ENCODE assay signal across 18 cellular contexts in genomic region chr10:131933695-131934086, GRCh38. TPM values are rescaled to one million over a fixed set of nuclear protein-coding genes. Genes with fewer than 3 reads are reported as not detected.
A peak's percentile ranks its signal among the peaks of the same experiment; 100 is the strongest.
DNase-seq lines count a peak whose midpoint lies in the region; ATAC-seq and TF ChIP-seq lines count a peak whose summit lies in the region.
"Had no signal": no experiment of that assay in that cellular context is flagged by ENCODE, and none has a peak within 500 bp of the region (broad histone marks: within the 10 kb centered on the region; RNA-seq: fewer than 3 reads in every experiment).

No MANE protein-coding gene starts in this region.

- TF ChIP-seq EP300 in gastroesophageal sphincter (IDR thresholded peaks at IDR 0.05) = no peak

- no peak for TF ChIP-seq CTCF in A673 (conservative IDR thresholded peaks at IDR 0.05; ENCODE audit: low read depth, low read length)
- no peak for TF ChIP-seq CTCF in gastroesophageal sphincter (IDR thresholded peaks at IDR 0.05)
- TF ChIP-seq CTCF in GM20000 (IDR thresholded peaks at IDR 0.05; ENCODE audit: extremely low read depth, missing control alignments) = no peak

- DNase-seq in A673 (ENCODE audit: low spot score) (no peak), OCI-M1 (lab: John Stamatoyannopoulos, UW) (peak; percentile 19), MG63 (no peak), GM20000 (ENCODE audit: low spot score) (no peak)
- DNase-seq: AML-193; CD4-positive, CD25-positive, alpha-beta regulatory T cell; DMS79 treated with DMSO at 0.1 percent for 48 hours; KG1; NCI-H1092; NCI-H2107; NCI-H226; NCI-H69; PC-3 had no signal

- intact Hi-C loops in A673 (cut with micrococcal nuclease; ENCODE audit: unreplicated experiment) = no loop called here

- H3K9me3 ChIP-seq in A673 (ENCODE audit: low read depth, low read length, poor library complexity, severe bottlenecking) (no peaks in the 10 kb centered on the region), gastroesophageal sphincter (no peaks in the 10 kb centered on the region), MG63 (no peaks in the 10 kb centered on the region)

- peaks cover 17% of the 10 kb centered on the region for H3K4me1 ChIP-seq in A673 (ENCODE audit: insufficient read depth, low read length, poor library complexity, severe bottlenecking)
- peaks cover 0 to 58% (median 9%) of the 10 kb centered on the region in 3 donors for H3K4me1 ChIP-seq in gastroesophageal sphincter
- H3K4me1 ChIP-seq in rectal smooth muscle tissue (ENCODE audit: control insufficient read depth, insufficient read depth, low read length) = peaks cover 5% of the 10 kb centered on the region

- CTCF ChIA-PET in A673 (lab: Charles Lee) = no interaction called here

- TF ChIP-seq POLR2A in gastroesophageal sphincter (IDR thresholded peaks at IDR 0.05) = no peak

- H3K4me3 ChIP-seq in A673 (ENCODE audit: low read depth, low read length, poor library complexity, severe bottlenecking) (no peak overlapping the region), gastroesophageal sphincter (no peak overlapping the region), rectal smooth muscle tissue (ENCODE audit: low read length) (no peak overlapping the region), MG63 (no peak overlapping the region)
- H3K4me3 ChIP-seq: GM23338 had no signal

- H3K9ac ChIP-seq in rectal smooth muscle tissue (ENCODE audit: low read length) = no peak overlapping the region

- no peak for ATAC-seq in gastroesophageal sphincter
- ATAC-seq in HG02798 (IDR thresholded peaks at IDR 0.05; ENCODE audit: poor library complexity, unreplicated experiment) = no peak
- ATAC-seq in HG02885 (IDR thresholded peaks at IDR 0.05; ENCODE audit: poor library complexity, unreplicated experiment) = no peak
- ATAC-seq: GM23338, PC-3 had no signal

- H3K27me3 ChIP-seq in A673 (replicated peaks; ENCODE audit: insufficient read depth, low read depth, low read length, poor library complexity) (no peaks in the 10 kb centered on the region), gastroesophageal sphincter (no peaks in the 10 kb centered on the region), rectal smooth muscle tissue (ENCODE audit: control insufficient read depth, insufficient read depth, low read length) (no peaks in the 10 kb centered on the region), MG63 (no peaks in the 10 kb centered on the region)

- H3K36me3 ChIP-seq in A673 (ENCODE audit: insufficient read depth, low read length, poor library complexity, severe bottlenecking) = peaks cover 24% of the 10 kb centered on the region
- H3K36me3 ChIP-seq in gastroesophageal sphincter = peaks cover 0 to 41% of the 10 kb centered on the region in 2 donors
- no peaks in the 10 kb centered on the region for H3K36me3 ChIP-seq in rectal smooth muscle tissue (ENCODE audit: control insufficient read depth, insufficient read depth, low read length)
- H3K36me3 ChIP-seq in MG63 = peaks cover 30% of the 10 kb centered on the region

- H3K27ac ChIP-seq in A673 (ENCODE audit: low read depth, low read length, poor library complexity, severe bottlenecking) (peak overlapping the region; percentile 58), gastroesophageal sphincter (peak overlapping the region in 3 of 4 donors; percentile 14 to 67 (median 57)), rectal smooth muscle tissue (ENCODE audit: low read depth, low read length) (peak overlapping the region; percentile 21)

- WGBS in gastroesophageal sphincter (ENCODE audit: low coverage in 1 of 2), 2 donors = 100% methylated on average over 1 of the region's 2 CpGs; no CpG with 5 or more reads in 1 of the 2 donors

- no TSS peak for BruUV-seq in A673 (replicated peaks; lab: Mats Ljungman, UMichigan)

- POLR2A ChIA-PET in A673 (lab: Charles Lee; ENCODE audit: low non-redundant PET) = no interaction called here

RNA-seq across cellular contexts. Expression of gene PPP2R2D, which starts 32.9 kb away (rescaled TPM):
- total RNA-seq in A673 (2021) = 48.4 and 49.1 TPM in 2 replicates
- 10 to 100 TPM; 27.2 to 57.0 (median 44.1) TPM for total RNA-seq in gastroesophageal sphincter
- total RNA-seq in MG63 (2014; rRNA removed; shearing (Covaris generic); ENCODE audit: low replicate concordance) = 28.8 and 40.9 TPM in 2 replicates

RNA-seq across cellular contexts. Expression of gene BNIP3, which starts 48.0 kb away (rescaled TPM):
- total RNA-seq in A673 (2021) (24.9 and 33.2 TPM in 2 replicates), gastroesophageal sphincter (100 to 1,000 TPM in 1 of 4 donors, 10 to 100 TPM in 3; 53.5 to 102 (median 68.3) TPM)
- 93.6 and 107 TPM in 2 replicates for total RNA-seq in MG63 (2014; rRNA removed; shearing (Covaris generic); ENCODE audit: low replicate concordance)
